2 cellular contexts compared by ENCODE assay signal in the genomic region with DNA sequence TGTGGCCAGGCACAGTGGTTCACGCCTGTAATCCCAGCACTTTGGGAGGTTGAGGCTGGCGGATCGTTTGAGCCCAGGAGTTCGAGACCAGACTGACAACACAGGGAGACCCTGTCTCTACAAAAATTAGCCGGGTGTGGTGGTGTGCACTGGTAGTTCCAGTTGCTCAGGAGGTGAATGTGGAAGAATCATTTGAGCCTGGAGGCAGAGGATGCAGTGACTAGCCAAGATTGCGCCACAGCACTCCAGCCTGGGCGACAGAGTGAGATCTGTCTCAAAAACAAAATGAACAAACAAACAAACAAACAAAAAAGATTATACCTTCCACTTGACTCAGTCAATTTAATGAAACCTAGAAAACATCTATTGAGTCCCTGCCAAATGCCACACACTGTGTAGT.
TF ChIP-seq lines count a peak whose summit lies in the region.

No MANE protein-coding gene starts in this region.

TF ChIP-seq in IMR-90, 13 proteins besides CTCF, POLR2A, EP300 and RAD21:
- TF ChIP-seq FOS (IDR thresholded peaks at IDR 0.05; ENCODE audit: low read depth, low read length): no peak
- 0 out of 2 replicates have a peak, but pooled peaks have one; percentile 12 for TF ChIP-seq CEBPB (IDR thresholded peaks at IDR 0.05; ENCODE audit: low read depth, low read length)

TF ChIP-seq in HepG2, 621 proteins besides CTCF, POLR2A, EP300 and RAD21:
- TF ChIP-seq CEBPB (IDR thresholded peaks at IDR 0.05; ENCODE audit: borderline replicate concordance, low read depth, low read length) (0 out of 2 replicates have a peak, but pooled peaks have one; percentile 3), ZNF777 (CRISPR knock-in tag; IDR thresholded peaks at IDR 0.05) (no peak)
